In genomic region chr7:36152756-36153570, GRCh38 we compare ENCODE assay signal across 8 cellular contexts. TPM values are rescaled to one million over a fixed set of nuclear protein-coding genes. Genes with fewer than 3 reads are reported as not detected.
DNase-seq lines count a peak whose midpoint lies in the region; ATAC-seq and TF ChIP-seq lines count a peak whose summit lies in the region.

EEPD1 (plus strand) TSS chr7:36153254; CDS start chr7:36154325, 1,071 bp downstream.

- H3K9me3 Mint-ChIP-seq in CD4-positive, CD25-positive, alpha-beta regulatory T cell, result peaks cover 0 to 2% (median 0%) of the 10 kb centered on the region in 7 donors
- H3K9me3 Mint-ChIP-seq in activated CD4-positive, alpha-beta memory T cell treated with anti-CD3 and anti-CD28 coated beads, Interleukin-2, amount 10 ng/mL, durations not matched to agents 7 days and 5 days, result peaks cover 4% of the 10 kb centered on the region

- H3K4me1 ChIP-seq in CD4-positive, CD25-positive, alpha-beta regulatory T cell (ENCODE audit: control insufficient read depth, insufficient read depth, low read length, poor library complexity, severe bottlenecking), result peaks cover 16% of the 10 kb centered on the region
- H3K4me1 ChIP-seq in duodenal mucosa (ENCODE audit: control insufficient read depth in 1 of 2, insufficient read depth in 2 of 2, low read length in 2 of 2), result peaks cover 34 to 55% of the 10 kb centered on the region in 2 donors

- peaks cover 4 to 39% (median 20%) of the 10 kb centered on the region in 4 donors for H3K4me1 Mint-ChIP-seq in CD4-positive, CD25-positive, alpha-beta regulatory T cell
- peaks cover 15% of the 10 kb centered on the region for H3K4me1 Mint-ChIP-seq in activated CD4-positive, alpha-beta memory T cell treated with anti-CD3 and anti-CD28 coated beads, Interleukin-2, amount 10 ng/mL, durations not matched to agents 7 days and 5 days

- H3K9me3 ChIP-seq in CD4-positive, CD25-positive, alpha-beta regulatory T cell (ENCODE audit: control insufficient read depth in 2 of 2, low read length in 2 of 2), result no peaks in the 10 kb centered on the region
- peaks cover 4% of the 10 kb centered on the region in 2 donors for H3K9me3 ChIP-seq in duodenal mucosa (ENCODE audit: control insufficient read depth in 1 of 2, low read length in 2 of 2)

- peak within 1 kb of the TSS; percentile 51 for H3K27ac ChIP-seq in CD4-positive, CD25-positive, alpha-beta regulatory T cell (ENCODE audit: insufficient read depth, low read length, poor library complexity, severe bottlenecking)
- peak within 1 kb of the TSS; percentile 74 for H3K27ac ChIP-seq in duodenal mucosa (ENCODE audit: low read depth, low read length)

- CTCF ChIA-PET in activated CD4-positive, alpha-beta memory T cell treated with anti-CD3 and anti-CD28 coated beads, Interleukin-2, amount 10 ng/mL, durations not matched to agents 7 days and 5 days (lab: Charles Lee), result no interaction called here

- no peaks in the 10 kb centered on the region for H3K27me3 ChIP-seq in CD4-positive, CD25-positive, alpha-beta regulatory T cell (ENCODE audit: control insufficient read depth, insufficient read depth, low read length)
- no peaks in the 10 kb centered on the region for H3K27me3 ChIP-seq in duodenal mucosa (ENCODE audit: control insufficient read depth in 1 of 2, insufficient read depth in 2 of 2, low read length in 2 of 2)

- peak within 1 kb of the TSS; percentile 85 to 95 (median 88) for H3K4me3 Mint-ChIP-seq in CD4-positive, CD25-positive, alpha-beta regulatory T cell
- H3K4me3 Mint-ChIP-seq in activated CD4-positive, alpha-beta memory T cell treated with anti-CD3 and anti-CD28 coated beads, Interleukin-2, amount 10 ng/mL, durations not matched to agents 7 days and 5 days, result peak within 1 kb of the TSS; percentile 72

- no peak for TF ChIP-seq POLR2A in lower leg skin (IDR thresholded peaks at IDR 0.05)

- ATAC-seq in CD4-positive, CD25-positive, alpha-beta regulatory T cell (ENCODE audit: low read depth in 2 of 2), result peak; percentile 95 to 97
- ATAC-seq in GM19455 (IDR thresholded peaks at IDR 0.05; ENCODE audit: unreplicated experiment), result peak; percentile 94

- peak; percentile 98 to 99 (median 99) for DNase-seq in CD4-positive, CD25-positive, alpha-beta regulatory T cell
- DNase-seq in HK-2 (ENCODE audit: unreplicated experiment) (peak; percentile 100), NCI-H82 treated with DMSO at 0.1 percent for 48 hours (lab: John Stamatoyannopoulos, UW; ENCODE audit: unreplicated experiment) (peak; percentile 98), lower leg skin (ENCODE audit: low spot score in 2 of 2) (peak; percentile 100)
- peak; percentile 100 for DNase-seq in activated CD4-positive, alpha-beta memory T cell treated with anti-CD3 and anti-CD28 coated beads, Interleukin-2, amount 10 ng/mL, durations not matched to agents 7 days and 5 days
- DNase-seq in stimulated activated CD4-positive, alpha-beta T cell treated with anti-CD3 and anti-CD28 coated beads, Interleukin-4, amount 100 ng/mL, for 4 hours, result peak; percentile 100

- H3K4me3 ChIP-seq in CD4-positive, CD25-positive, alpha-beta regulatory T cell (ENCODE audit: low read depth, low read length), result peak within 1 kb of the TSS; percentile 67
- H3K4me3 ChIP-seq in duodenal mucosa (ENCODE audit: low read depth in 1 of 2, low read length in 2 of 2) (peak within 1 kb of the TSS; percentile 80 to 85), lower leg skin (ENCODE audit: low read depth, poor library complexity, severe bottlenecking) (peak within 1 kb of the TSS; percentile 82)

- H3K27ac Mint-ChIP-seq in CD4-positive, CD25-positive, alpha-beta regulatory T cell, result peak within 1 kb of the TSS; percentile 30 to 83 (median 71)
- H3K27ac Mint-ChIP-seq in activated CD4-positive, alpha-beta memory T cell treated with anti-CD3 and anti-CD28 coated beads, Interleukin-2, amount 10 ng/mL, durations not matched to agents 7 days and 5 days, result no peak within 1 kb of the TSS

- H3K36me3 ChIP-seq in CD4-positive, CD25-positive, alpha-beta regulatory T cell (ENCODE audit: control insufficient read depth, insufficient read depth, low read length), result no peaks in the 10 kb centered on the region
- no peaks in the 10 kb centered on the region for H3K36me3 ChIP-seq in duodenal mucosa (ENCODE audit: control insufficient read depth in 1 of 2, insufficient read depth in 2 of 2, low read length in 2 of 2)

- H3K9ac ChIP-seq in duodenal mucosa (ENCODE audit: low read depth in 1 of 2, low read length in 2 of 2), result peak within 1 kb of the TSS; percentile 82 to 90

- intact Hi-C loops in lower leg skin (cut with DNase I; ENCODE audit: low total_unique reads), result no loop called here

- POLR2A ChIA-PET in activated CD4-positive, alpha-beta memory T cell treated with anti-CD3 and anti-CD28 coated beads, Interleukin-2, amount 10 ng/mL, durations not matched to agents 7 days and 5 days (lab: Charles Lee), result no interaction called here

- no peaks in the 10 kb centered on the region for H3K36me3 Mint-ChIP-seq in CD4-positive, CD25-positive, alpha-beta regulatory T cell
- H3K36me3 Mint-ChIP-seq in activated CD4-positive, alpha-beta memory T cell treated with anti-CD3 and anti-CD28 coated beads, Interleukin-2, amount 10 ng/mL, durations not matched to agents 7 days and 5 days (ENCODE audit: low read depth), result no peaks in the 10 kb centered on the region

- 0 to 1% methylated on average over 38 to 79 of the region's 88 CpGs for WGBS in lower leg skin, 2 donors

- no peak for TF ChIP-seq CTCF in lower leg skin (IDR thresholded peaks at IDR 0.05)

- H3K27me3 Mint-ChIP-seq in CD4-positive, CD25-positive, alpha-beta regulatory T cell, result no peaks in the 10 kb centered on the region
- peaks cover 2% of the 10 kb centered on the region for H3K27me3 Mint-ChIP-seq in activated CD4-positive, alpha-beta memory T cell treated with anti-CD3 and anti-CD28 coated beads, Interleukin-2, amount 10 ng/mL, durations not matched to agents 7 days and 5 days

RNA-seq across cellular contexts. Expression of gene EEPD1, which starts in this region (rescaled TPM):
- total RNA-seq in CD4-positive, CD25-positive, alpha-beta regulatory T cell, result 9.2 TPM
- 10 to 100 TPM; 10.6 to 24.4 (median 16.4) TPM for polyA plus RNA-seq in CD4-positive, CD25-positive, alpha-beta regulatory T cell
- 1 to 10 TPM; 6.5 to 8.5 TPM for total RNA-seq in activated CD4-positive, alpha-beta memory T cell treated with anti-CD3 and anti-CD28 coated beads, Interleukin-2, amount 10 ng/mL, durations not matched to agents 7 days and 5 days
- 10 to 100 TPM; 19.0 to 34.2 (median 20.8) TPM for total RNA-seq in lower leg skin

Comparison
In these comparisons a context has a peak if more than half of its experiments do, and no peak if none do; other contexts are left out.
1. Peak in every context shown above with its lines: DNase-seq, ATAC-seq, H3K4me3 ChIP-seq and H3K27ac ChIP-seq.